8 cellular contexts compared by ENCODE assay signal in genomic region chrX:40174594-40175415, GRCh38.
DNase-seq lines count a peak whose midpoint lies in the region; ATAC-seq and TF ChIP-seq lines count a peak whose summit lies in the region.

No MANE protein-coding gene starts in this region.

- intact Hi-C loops in activated T-helper 2 cell treated with anti-CD3 and anti-CD28 coated beads, Interferon-gamma antibody, Interleukin-2, Interleukin-4, amounts not matched to agents 10 μg/mL and 5 μg/mL and 100 μg/mL, durations not matched to agents 14 hours and 24 hours and 36 hours (cut with micrococcal nuclease) = loop anchor here (1.0 to 10.0 kb wide), 12 partner anchors 22 to 1368 kb away; no protein-coding TSS in a partner anchor
- intact Hi-C loops in cardiac septum (cut with DNase I) = loop anchor here (5.0 kb wide), 3 partner anchors 92 to 358 kb away; no protein-coding TSS in a partner anchor

- peak overlapping the region; percentile 99 for H3K27ac Mint-ChIP-seq in activated T-helper 2 cell treated with anti-CD3 and anti-CD28 coated beads, Interferon-gamma antibody, Interleukin-2, Interleukin-4, amounts not matched to agents 10 μg/mL and 5 μg/mL and 100 μg/mL, durations not matched to agents 14 hours and 24 hours and 36 hours
- peak overlapping the region; percentile 90 for H3K27ac Mint-ChIP-seq in progenitor cell of endocrine pancreas

- H3K4me3 ChIP-seq in AG09309 (ENCODE audit: control insufficient read depth, low read depth, low read length) = peak overlapping the region; percentile 52

- DNase-seq in AG09309 (ENCODE audit: low read depth) = no peak
- DNase-seq in NCI-H2227 treated with DMSO at 0.1 percent for 48 hours (lab: John Stamatoyannopoulos, UW) = peak; percentile 83
- DNase-seq in activated T-helper 2 cell treated with anti-CD3 and anti-CD28 coated beads, Interferon-gamma antibody, Interleukin-2, Interleukin-4, amounts not matched to agents 10 μg/mL and 5 μg/mL and 100 μg/mL, durations not matched to agents 14 hours and 24 hours and 36 hours (ENCODE audit: low spot score) = no peak
- DNase-seq in cardiac septum (ENCODE audit: low spot score) = peak; percentile 70
- DNase-seq in progenitor cell of endocrine pancreas (ENCODE audit: low spot score, unreplicated experiment) = no peak
- DNase-seq in dedifferentiated amniotic fluid mesenchymal stem cell (ENCODE audit: extremely low spot score) = no peak

- TF ChIP-seq CTCF in AG09309 (IDR thresholded peaks at IDR 0.05; ENCODE audit: control insufficient read depth, insufficient read depth, low read depth, low read length, missing control alignments) (no peak), progenitor cell of endocrine pancreas (IDR thresholded peaks at IDR 0.05; ENCODE audit: unreplicated experiment) (no peak)

- peak overlapping the region; percentile 89 for H3K4me3 Mint-ChIP-seq in activated T-helper 2 cell treated with anti-CD3 and anti-CD28 coated beads, Interferon-gamma antibody, Interleukin-2, Interleukin-4, amounts not matched to agents 10 μg/mL and 5 μg/mL and 100 μg/mL, durations not matched to agents 14 hours and 24 hours and 36 hours (ENCODE audit: low read depth)
- peak overlapping the region; percentile 75 for H3K4me3 Mint-ChIP-seq in progenitor cell of endocrine pancreas (ENCODE audit: low read depth)

- peaks cover 30% of the 10 kb centered on the region for H3K4me1 Mint-ChIP-seq in activated T-helper 2 cell treated with anti-CD3 and anti-CD28 coated beads, Interferon-gamma antibody, Interleukin-2, Interleukin-4, amounts not matched to agents 10 μg/mL and 5 μg/mL and 100 μg/mL, durations not matched to agents 14 hours and 24 hours and 36 hours (ENCODE audit: low read depth)
- H3K4me1 Mint-ChIP-seq in progenitor cell of endocrine pancreas (ENCODE audit: low read depth) = peaks cover 22% of the 10 kb centered on the region

- peaks cover 5% of the 10 kb centered on the region for H3K36me3 Mint-ChIP-seq in activated T-helper 2 cell treated with anti-CD3 and anti-CD28 coated beads, Interferon-gamma antibody, Interleukin-2, Interleukin-4, amounts not matched to agents 10 μg/mL and 5 μg/mL and 100 μg/mL, durations not matched to agents 14 hours and 24 hours and 36 hours (ENCODE audit: low read depth)
- no peaks in the 10 kb centered on the region for H3K36me3 Mint-ChIP-seq in progenitor cell of endocrine pancreas (ENCODE audit: insufficient read depth)

- H3K9me3 Mint-ChIP-seq in activated T-helper 2 cell treated with anti-CD3 and anti-CD28 coated beads, Interferon-gamma antibody, Interleukin-2, Interleukin-4, amounts not matched to agents 10 μg/mL and 5 μg/mL and 100 μg/mL, durations not matched to agents 14 hours and 24 hours and 36 hours = no peaks in the 10 kb centered on the region
- H3K9me3 Mint-ChIP-seq in progenitor cell of endocrine pancreas (ENCODE audit: low read depth) = peaks cover 3% of the 10 kb centered on the region

- ATAC-seq in GM21360 (IDR thresholded peaks at IDR 0.05; ENCODE audit: unreplicated experiment) (peak; percentile 18), HG02884 (IDR thresholded peaks at IDR 0.05; ENCODE audit: unreplicated experiment) (no peak)

- H3K27me3 Mint-ChIP-seq in activated T-helper 2 cell treated with anti-CD3 and anti-CD28 coated beads, Interferon-gamma antibody, Interleukin-2, Interleukin-4, amounts not matched to agents 10 μg/mL and 5 μg/mL and 100 μg/mL, durations not matched to agents 14 hours and 24 hours and 36 hours (ENCODE audit: low read depth) = no peaks in the 10 kb centered on the region
- peaks cover 17% of the 10 kb centered on the region for H3K27me3 Mint-ChIP-seq in progenitor cell of endocrine pancreas

Comparison
In these comparisons a context has a peak if more than half of its experiments do, and no peak if none do; other contexts are left out.
1. DNase-seq: peak in NCI-H2227 treated with DMSO at 0.1 percent for 48 hours (single experiment) and cardiac septum (single experiment); none in AG09309 (single experiment), activated T-helper 2 cell treated with anti-CD3 and anti-CD28 coated beads, Interferon-gamma antibody, Interleukin-2, Interleukin-4, amounts not matched to agents 10 μg/mL and 5 μg/mL and 100 μg/mL, durations not matched to agents 14 hours and 24 hours and 36 hours (single experiment), progenitor cell of endocrine pancreas (single experiment) and dedifferentiated amniotic fluid mesenchymal stem cell (single experiment).